Comparison of ENCODE assay signal across 9 cellular contexts in the genomic region with DNA sequence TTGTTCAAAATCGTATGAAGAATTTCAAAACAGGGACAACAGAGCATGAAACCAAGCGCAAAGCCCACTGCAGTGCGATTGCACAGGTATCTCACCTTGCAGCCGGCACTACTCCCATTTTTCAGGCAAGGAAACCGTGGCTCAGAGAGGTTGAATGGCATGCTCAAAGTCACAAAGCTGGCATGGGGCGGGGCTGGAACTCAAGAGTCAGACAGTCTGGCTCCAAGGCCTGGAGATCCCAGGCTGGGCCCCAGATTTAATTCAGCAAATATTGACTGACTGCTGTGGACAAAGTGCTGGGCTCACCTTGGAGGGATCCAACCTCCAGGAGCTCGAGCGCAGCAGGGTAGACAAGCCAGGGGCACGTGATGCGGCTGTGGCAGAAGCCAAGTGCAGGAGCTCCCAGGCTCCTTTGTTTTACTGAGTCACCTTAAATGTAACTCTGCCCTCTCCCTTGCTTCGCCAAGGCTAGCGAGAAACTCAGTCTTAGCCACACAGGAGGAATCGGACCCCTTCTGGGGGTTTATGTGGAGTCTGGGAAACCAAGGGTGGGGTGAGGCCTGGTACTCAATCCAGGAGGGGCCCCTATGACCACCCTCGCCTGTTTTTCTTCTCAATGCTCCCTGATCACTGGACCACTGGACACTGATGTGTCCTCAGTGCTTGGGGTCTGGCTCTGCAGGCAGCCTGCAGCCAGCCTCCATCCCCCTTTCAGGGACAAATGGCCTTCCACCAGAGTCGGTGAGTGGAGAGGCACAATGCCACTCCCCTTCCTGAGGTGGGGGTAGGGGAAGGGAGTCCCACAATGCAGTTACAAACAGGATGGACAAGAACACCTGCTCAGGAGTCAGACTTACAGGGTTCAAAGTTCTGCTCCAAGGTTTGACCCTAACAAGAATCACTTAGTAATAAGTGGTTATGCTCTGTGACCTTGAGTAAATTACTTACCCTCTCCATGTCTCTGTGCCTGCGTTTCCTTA. TPM values are rescaled to one million over a fixed set of nuclear protein-coding genes. Genes with fewer than 3 reads are reported as not detected.
DNase-seq lines count a peak whose midpoint lies in the region; ATAC-seq and TF ChIP-seq lines count a peak whose summit lies in the region.
"Had no signal": no experiment of that assay in that cellular context is flagged by ENCODE, and none has a peak within 500 bp of the region (broad histone marks: within the 10 kb centered on the region; RNA-seq: fewer than 3 reads in every experiment).

No MANE protein-coding gene starts in this region.

- no peaks in the 10 kb centered on the region for H3K9me3 ChIP-seq in duodenal mucosa (ENCODE audit: control insufficient read depth in 1 of 2, low read length in 2 of 2)
- no peaks in the 10 kb centered on the region for H3K9me3 ChIP-seq in ascending aorta

- intact Hi-C loops in ascending aorta (cut with DNase I): loop anchor here (1.0 kb wide), 1 partner anchor 65 kb away; a partner anchor contains a TSS

- H3K4me3 ChIP-seq in duodenal mucosa (ENCODE audit: low read depth in 1 of 2, low read length in 2 of 2) (peak overlapping the region; percentile 69 to 72), ascending aorta (peak overlapping the region in 1 of 2 donors; percentile 75)

- H3K9ac ChIP-seq in duodenal mucosa (ENCODE audit: low read depth in 1 of 2, low read length in 2 of 2): peak overlapping the region; percentile 48 to 73

- H3K4me3 Mint-ChIP-seq in nephron progenitor cell: peak overlapping the region; percentile 83

- no peak overlapping the region for H3K27ac Mint-ChIP-seq in nephron progenitor cell

- no peak for ATAC-seq in GM19467 (IDR thresholded peaks at IDR 0.05; ENCODE audit: unreplicated experiment)

- no peaks in the 10 kb centered on the region for H3K36me3 Mint-ChIP-seq in nephron progenitor cell (ENCODE audit: low read depth)

- H3K9me3 Mint-ChIP-seq in nephron progenitor cell: no peaks in the 10 kb centered on the region

- TF ChIP-seq CTCF in nephron progenitor cell (IDR thresholded peaks at IDR 0.05): no peak
- TF ChIP-seq CTCF in ascending aorta (IDR thresholded peaks at IDR 0.05): no peak

- peaks cover 5 to 8% of the 10 kb centered on the region in 2 donors for H3K36me3 ChIP-seq in duodenal mucosa (ENCODE audit: control insufficient read depth in 1 of 2, insufficient read depth in 2 of 2, low read length in 2 of 2)
- no peaks in the 10 kb centered on the region for H3K36me3 ChIP-seq in ascending aorta

- H3K4me1 ChIP-seq in duodenal mucosa (ENCODE audit: control insufficient read depth in 1 of 2, insufficient read depth in 2 of 2, low read length in 2 of 2): peaks cover 71% of the 10 kb centered on the region in 2 donors
- peaks cover 3 to 24% of the 10 kb centered on the region in 2 donors for H3K4me1 ChIP-seq in ascending aorta

- H3K27ac ChIP-seq in duodenal mucosa (ENCODE audit: low read depth, low read length): peak overlapping the region; percentile 77
- H3K27ac ChIP-seq in ascending aorta: no peak overlapping the region

- H3K4me1 Mint-ChIP-seq in nephron progenitor cell: peaks cover 57% of the 10 kb centered on the region

- peaks cover 23% of the 10 kb centered on the region for H3K27me3 Mint-ChIP-seq in nephron progenitor cell (ENCODE audit: low read depth, poor library complexity)

- H3K27me3 ChIP-seq in duodenal mucosa (ENCODE audit: control insufficient read depth in 1 of 2, insufficient read depth in 2 of 2, low read length in 2 of 2): no peaks in the 10 kb centered on the region
- H3K27me3 ChIP-seq in ascending aorta: no peaks in the 10 kb centered on the region

- DNase-seq in DMS53 treated with DMSO at 0.1 percent for 48 hours (lab: John Stamatoyannopoulos, UW; ENCODE audit: unreplicated experiment) (peak; percentile 99), NCI-H526 (lab: John Stamatoyannopoulos, UW) (peak; percentile 84 to 92), nephron progenitor cell (no peak), SK-N-DZ (ENCODE audit: low spot score) (no peak), ascending aorta (ENCODE audit: low spot score in 2 of 2) (no peak)
- DNase-seq in activated CD4-positive, CD25-positive, alpha-beta regulatory T cell treated with anti-CD3 and anti-CD28 coated beads, Interleukin-2, amount 50 U/mL, for 72 hours: no peak
- DNase-seq: effector CD4-positive, alpha-beta T cell had no signal

RNA-seq across cellular contexts. Expression of a gene that starts 3.9 kb away (rescaled TPM):
- polyA plus RNA-seq in SK-N-DZ (2014; cell fraction: cytosol; rRNA removed): 6.2 and 14.0 TPM in 2 replicates
- polyA plus RNA-seq in SK-N-DZ (2014; cell fraction: nucleus; rRNA removed): 69.2 and 130 TPM in 2 replicates
- 463 TPM for total RNA-seq in ascending aorta

RNA-seq across cellular contexts. Expression of a gene that starts 10.6 kb away (rescaled TPM):
- polyA plus RNA-seq in SK-N-DZ (2014; cell fraction: cytosol; rRNA removed): 0.07 and 0.21 TPM in 2 replicates
- 0.03 TPM in 1 of 2 replicates, not detected in the other for polyA plus RNA-seq in SK-N-DZ (2014; cell fraction: nucleus; rRNA removed)
- 0.85 TPM for total RNA-seq in ascending aorta

RNA-seq across cellular contexts. Expression of a gene that starts 17.4 kb away (rescaled TPM):
- polyA plus RNA-seq in SK-N-DZ (2014; cell fraction: cytosol; rRNA removed): not detected in 2 replicates
- polyA plus RNA-seq in SK-N-DZ (2014; cell fraction: nucleus; rRNA removed): not detected in 2 replicates
- total RNA-seq in ascending aorta: 1.2 TPM

RNA-seq across cellular contexts. Expression of a gene that starts 34.8 kb away (rescaled TPM):
- polyA plus RNA-seq in SK-N-DZ (2014; cell fraction: cytosol; rRNA removed): not detected in 2 replicates
- polyA plus RNA-seq in SK-N-DZ (2014; cell fraction: nucleus; rRNA removed): not detected in 2 replicates
- 7.9 TPM for total RNA-seq in ascending aorta

Comparison
In these comparisons a context has a peak if more than half of its experiments do, and no peak if none do; other contexts are left out.
1. DNase-seq: peak in DMS53 treated with DMSO at 0.1 percent for 48 hours (single experiment) and NCI-H526 (2 of 2); none in nephron progenitor cell (single experiment), activated CD4-positive, CD25-positive, alpha-beta regulatory T cell treated with anti-CD3 and anti-CD28 coated beads, Interleukin-2, amount 50 U/mL, for 72 hours (single experiment), SK-N-DZ (single experiment) and ascending aorta (0 of 2).